In genomic region chr13:75635101-75635620, GRCh38 we compare ENCODE assay signal across 8 cellular contexts. TPM values are rescaled to one million over a fixed set of nuclear protein-coding genes. Genes with fewer than 3 reads are reported as not detected.
DNase-seq lines count a peak whose midpoint lies in the region; ATAC-seq and TF ChIP-seq lines count a peak whose summit lies in the region.

No MANE protein-coding gene starts in this region.

- H3F3A ChIP-seq in MM.1S (ENCODE audit: insufficient read depth, low read length): peaks cover 3% of the 10 kb centered on the region; the same call in 1 of the 2 replicates

- peaks cover 32% of the 10 kb centered on the region for H3K27me3 Mint-ChIP-seq in endodermal cell (ENCODE audit: insufficient read depth)
- H3K27me3 Mint-ChIP-seq in natural killer cell treated with Interleukin-12 subunit alpha and Interleukin-12 subunit beta and Interleukin-15 and Interleukin-18, amount 100 ng/mL, for 72 hours: peaks cover 19 to 30% of the 10 kb centered on the region in 2 donors
- peaks cover 7 to 10% of the 10 kb centered on the region in 2 donors for H3K27me3 Mint-ChIP-seq in stimulated activated naive B cell treated with anti-CD40 and anti-IgM and Interleukin-4, amounts not matched to agents 10 μg/mL and 1 μg/mL and 100 μg/mL, for 72 hours

- H3K9ac ChIP-seq in MM.1S (ENCODE audit: low read length) (peak overlapping the region; percentile 54), endodermal cell (ENCODE audit: extremely low read depth, low read length, poor library complexity, severe bottlenecking) (no peak overlapping the region)

- H3K27ac Mint-ChIP-seq in endodermal cell: no peak overlapping the region
- H3K27ac Mint-ChIP-seq in natural killer cell treated with Interleukin-12 subunit alpha and Interleukin-12 subunit beta and Interleukin-15 and Interleukin-18, amount 100 ng/mL, for 72 hours: no peak overlapping the region
- H3K27ac Mint-ChIP-seq in stimulated activated naive B cell treated with anti-CD40 and anti-IgM and Interleukin-4, amounts not matched to agents 10 μg/mL and 1 μg/mL and 100 μg/mL, for 72 hours: no peak overlapping the region

- H3K27ac ChIP-seq in MM.1S (ENCODE audit: low read length) (peak overlapping the region; percentile 43; the same call in 1 of the 2 replicates), endodermal cell (ENCODE audit: low read depth, low read length) (no peak overlapping the region)

- H3K4me1 ChIP-seq in MM.1S (ENCODE audit: low read length) (no peaks in the 10 kb centered on the region), endodermal cell (ENCODE audit: control insufficient read depth, insufficient read depth, low read length) (no peaks in the 10 kb centered on the region)

- H3K4me1 Mint-ChIP-seq in endodermal cell: peaks cover 14% of the 10 kb centered on the region
- peaks cover 7% of the 10 kb centered on the region in 2 donors for H3K4me1 Mint-ChIP-seq in natural killer cell treated with Interleukin-12 subunit alpha and Interleukin-12 subunit beta and Interleukin-15 and Interleukin-18, amount 100 ng/mL, for 72 hours (ENCODE audit: low read depth in 2 of 2)
- H3K4me1 Mint-ChIP-seq in stimulated activated naive B cell treated with anti-CD40 and anti-IgM and Interleukin-4, amounts not matched to agents 10 μg/mL and 1 μg/mL and 100 μg/mL, for 72 hours: peaks cover 2 to 8% of the 10 kb centered on the region in 2 donors

- H4K20me1 ChIP-seq in MM.1S (ENCODE audit: insufficient read depth, low read length): no peaks in the 10 kb centered on the region

- H3K36me3 ChIP-seq in MM.1S (replicated peaks; ENCODE audit: insufficient read depth, low read length) (no peaks in the 10 kb centered on the region), endodermal cell (ENCODE audit: control insufficient read depth, insufficient read depth, low read length) (no peaks in the 10 kb centered on the region)

- H3K4me2 ChIP-seq in MM.1S (ENCODE audit: low read depth, low read length): peak overlapping the region; percentile 68

- TF ChIP-seq CTCF in MM.1S (IDR thresholded peaks at IDR 0.05; ENCODE audit: low read length) (no peak), endodermal cell (conservative IDR thresholded peaks at IDR 0.05) (no peak)

- ATAC-seq in natural killer cell treated with Interleukin-12 subunit alpha and Interleukin-12 subunit beta and Interleukin-15 and Interleukin-18, amount 100 ng/mL, for 72 hours: peak in 1 of 2 donors; percentile 4
- ATAC-seq in stimulated activated naive B cell treated with anti-CD40 and anti-IgM and Interleukin-4, amounts not matched to agents 10 μg/mL and 1 μg/mL and 100 μg/mL, for 72 hours (replicated peaks): no peak

- no peaks in the 10 kb centered on the region for H3K9me2 ChIP-seq in MM.1S (replicated peaks; ENCODE audit: insufficient read depth, low read length)

- H2AFZ ChIP-seq in MM.1S (ENCODE audit: low read length): peak overlapping the region; percentile 78

- DNase-seq in EH (ENCODE audit: low read depth) (peak; percentile 46), MM.1S (peak; percentile 11), endodermal cell (no peak), NCI-H1436 treated with DMSO at 0.1 percent for 48 hours (lab: John Stamatoyannopoulos, UW) (no peak), iPS-NIHi11 (ENCODE audit: low spot score) (no peak), epidermal melanocyte (ENCODE audit: insufficient read length, low spot score) (no peak)
- DNase-seq in natural killer cell treated with Interleukin-12 subunit alpha and Interleukin-12 subunit beta and Interleukin-15 and Interleukin-18, amount 100 ng/mL, for 72 hours (ENCODE audit: low spot score): no peak
- no peak for DNase-seq in stimulated activated naive B cell treated with anti-CD40 and anti-IgM and Interleukin-4, amounts not matched to agents 10 μg/mL and 1 μg/mL and 100 μg/mL, for 72 hours

- H3K79me2 ChIP-seq in MM.1S (ENCODE audit: low read length): no peaks in the 10 kb centered on the region

- H3K9me3 Mint-ChIP-seq in endodermal cell: no peaks in the 10 kb centered on the region
- no peaks in the 10 kb centered on the region for H3K9me3 Mint-ChIP-seq in natural killer cell treated with Interleukin-12 subunit alpha and Interleukin-12 subunit beta and Interleukin-15 and Interleukin-18, amount 100 ng/mL, for 72 hours
- H3K9me3 Mint-ChIP-seq in stimulated activated naive B cell treated with anti-CD40 and anti-IgM and Interleukin-4, amounts not matched to agents 10 μg/mL and 1 μg/mL and 100 μg/mL, for 72 hours: no peaks in the 10 kb centered on the region

- peak overlapping the region; percentile 79 for H3K4me3 ChIP-seq in MM.1S (ENCODE audit: low read length)
- H3K4me3 ChIP-seq in endodermal cell (ENCODE audit: low read length): peak overlapping the region; percentile 53

- peak overlapping the region; percentile 62 for H3K4me3 Mint-ChIP-seq in endodermal cell
- peak overlapping the region; percentile 70 for H3K4me3 Mint-ChIP-seq in natural killer cell treated with Interleukin-12 subunit alpha and Interleukin-12 subunit beta and Interleukin-15 and Interleukin-18, amount 100 ng/mL, for 72 hours
- peak overlapping the region in 1 of 2 donors; percentile 69 for H3K4me3 Mint-ChIP-seq in stimulated activated naive B cell treated with anti-CD40 and anti-IgM and Interleukin-4, amounts not matched to agents 10 μg/mL and 1 μg/mL and 100 μg/mL, for 72 hours

- WGBS in endodermal cell (ENCODE audit: insufficient coverage in 1 of 2, insufficient read length in 1 of 2), 2 experiments: 42 to 74% methylated on average over 5 to 26 of the region's 26 CpGs

- H3K27me3 ChIP-seq in MM.1S (replicated peaks; ENCODE audit: insufficient read depth, low read length) (no peaks in the 10 kb centered on the region), endodermal cell (ENCODE audit: control insufficient read depth, insufficient read depth, low read length, poor library complexity, severe bottlenecking) (peaks cover 38% of the 10 kb centered on the region)

- H3K9me3 ChIP-seq in MM.1S (replicated peaks; ENCODE audit: insufficient read depth, low read length) (no peaks in the 10 kb centered on the region), endodermal cell (ENCODE audit: control insufficient read depth, low read length) (no peaks in the 10 kb centered on the region)

- no peaks in the 10 kb centered on the region for H3K36me3 Mint-ChIP-seq in endodermal cell (ENCODE audit: low read depth)
- H3K36me3 Mint-ChIP-seq in natural killer cell treated with Interleukin-12 subunit alpha and Interleukin-12 subunit beta and Interleukin-15 and Interleukin-18, amount 100 ng/mL, for 72 hours: peaks cover 5% of the 10 kb centered on the region
- H3K36me3 Mint-ChIP-seq in stimulated activated naive B cell treated with anti-CD40 and anti-IgM and Interleukin-4, amounts not matched to agents 10 μg/mL and 1 μg/mL and 100 μg/mL, for 72 hours: peaks cover 0 to 4% of the 10 kb centered on the region in 2 donors

RNA-seq across cellular contexts. Expression of gene LMO7, which starts 1.0 kb away (rescaled TPM):
- 10 to 100 TPM in 1 of 2 donors, 1 to 10 TPM in 1; 9.9 to 14.1 TPM for total RNA-seq in endodermal cell
- 8.0 TPM for polyA plus RNA-seq in endodermal cell (2013, experiment 1 of 2)
- 4.4 TPM for polyA plus RNA-seq in endodermal cell (2013, experiment 2 of 2)
- 1 to 10 TPM; 3.1 to 5.9 TPM for total RNA-seq in natural killer cell treated with Interleukin-12 subunit alpha and Interleukin-12 subunit beta and Interleukin-15 and Interleukin-18, amount 100 ng/mL, for 72 hours

Comparison
In these comparisons a context has a peak if more than half of its experiments do, and no peak if none do; other contexts are left out.
1. DNase-seq: peak in EH (single experiment) and MM.1S (single experiment); none in endodermal cell (single experiment), natural killer cell treated with Interleukin-12 subunit alpha and Interleukin-12 subunit beta and Interleukin-15 and Interleukin-18, amount 100 ng/mL, for 72 hours (single experiment), stimulated activated naive B cell treated with anti-CD40 and anti-IgM and Interleukin-4, amounts not matched to agents 10 μg/mL and 1 μg/mL and 100 μg/mL, for 72 hours (single experiment), NCI-H1436 treated with DMSO at 0.1 percent for 48 hours (single experiment), iPS-NIHi11 (single experiment) and epidermal melanocyte (single experiment).